8 cellular contexts compared by ENCODE assay signal in the genomic region with DNA sequence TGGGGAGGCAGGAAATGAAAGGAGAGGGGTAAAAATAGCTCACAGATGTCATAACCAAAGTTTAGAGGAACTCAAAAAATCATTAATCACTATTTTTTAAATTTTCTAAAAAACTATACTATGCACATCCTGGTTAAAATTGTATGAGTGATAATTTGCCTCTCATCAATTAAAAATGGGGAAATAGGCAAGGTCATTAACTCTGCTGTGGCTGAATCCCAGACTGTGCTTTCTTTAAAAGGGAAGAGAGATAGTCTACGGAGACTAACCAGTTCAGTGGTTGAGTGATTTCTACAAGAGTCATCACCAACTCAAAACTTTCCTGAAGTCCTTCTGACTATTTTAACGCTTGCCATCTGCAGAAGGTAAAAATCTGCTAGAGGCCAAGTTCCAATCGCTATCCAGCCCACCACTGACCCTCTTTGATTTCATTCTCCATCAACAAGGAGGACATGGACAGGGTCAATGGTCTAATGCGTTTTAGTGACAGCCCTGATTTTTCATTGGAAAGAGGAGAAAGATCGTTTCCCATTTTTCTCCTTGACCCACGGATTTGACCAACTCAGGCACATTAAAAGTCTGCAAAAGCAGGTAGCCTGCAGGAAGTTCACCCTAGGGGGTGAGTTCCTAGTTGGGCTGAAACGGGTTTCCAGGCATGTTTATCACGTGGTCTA. TPM values are rescaled to one million over a fixed set of nuclear protein-coding genes. Genes with fewer than 3 reads are reported as not detected.
DNase-seq lines count a peak whose midpoint lies in the region; ATAC-seq and TF ChIP-seq lines count a peak whose summit lies in the region.

No MANE protein-coding gene starts in this region.

- intact Hi-C loops in heart right ventricle (cut with DNase I) = no loop called here

- peak overlapping the region; percentile 87 to 98 (median 96) for H3K9ac ChIP-seq in BLaER1 treated with 17β-estradiol and CSF1 and Interleukin-3, amounts not matched to agents 10 nM and 100 nM

- peak overlapping the region; percentile 83 to 96 (median 91) for H3K4me2 ChIP-seq in BLaER1 treated with 17β-estradiol and CSF1 and Interleukin-3, amounts not matched to agents 10 nM and 100 nM

- peaks cover 57% of the 10 kb centered on the region for H3K4me1 Mint-ChIP-seq in T-helper 2 cell treated with Interferon-gamma antibody and Interleukin-4, amounts not matched to agents 5 μg/mL and 100 μg/mL, for 36 hours (ENCODE audit: low read depth)

- H3K27ac Mint-ChIP-seq in T-helper 2 cell treated with Interferon-gamma antibody and Interleukin-4, amounts not matched to agents 5 μg/mL and 100 μg/mL, for 36 hours = peak overlapping the region; percentile 50

- ATAC-seq in GM19351 (IDR thresholded peaks at IDR 0.05; ENCODE audit: unreplicated experiment) (peak; percentile 14), HG03342 (IDR thresholded peaks at IDR 0.05; ENCODE audit: unreplicated experiment) (peak; percentile 26), heart right ventricle (peak in 7 of 8 donors; percentile 1 to 32 (median 13))

- H3K27ac ChIP-seq in BLaER1 treated with 17β-estradiol and CSF1 and Interleukin-3, amounts not matched to agents 10 nM and 100 nM = peak overlapping the region; percentile 88 to 98 (median 95)
- H3K27ac ChIP-seq in heart right ventricle = peak overlapping the region in 9 of 10 donors; percentile 92 to 99 (median 96)

- H3K36me3 ChIP-seq in BLaER1 treated with 17β-estradiol and CSF1 and Interleukin-3, amounts not matched to agents 10 nM and 100 nM = peaks cover 0 to 6% (median 0%) of the 10 kb centered on the region in 11 experiments; a peak in 1 of 22 replicates
- H3K36me3 ChIP-seq in heart right ventricle = peaks cover 0 to 2% (median 0%) of the 10 kb centered on the region in 9 donors

- peaks cover 21% of the 10 kb centered on the region for H3K9me3 Mint-ChIP-seq in T-helper 2 cell treated with Interferon-gamma antibody and Interleukin-4, amounts not matched to agents 5 μg/mL and 100 μg/mL, for 36 hours

- H3K9me3 ChIP-seq in BLaER1 treated with 17β-estradiol and CSF1 and Interleukin-3, amounts not matched to agents 10 nM and 100 nM (replicated peaks in 1 of 11) = peaks cover 0 to 15% (median 0%) of the 10 kb centered on the region in 11 experiments; a peak in 9 of 22 replicates
- no peaks in the 10 kb centered on the region for H3K9me3 ChIP-seq in heart right ventricle

- H3K36me3 Mint-ChIP-seq in T-helper 2 cell treated with Interferon-gamma antibody and Interleukin-4, amounts not matched to agents 5 μg/mL and 100 μg/mL, for 36 hours (ENCODE audit: low read depth) = peaks cover 36% of the 10 kb centered on the region

- peaks cover 12 to 27% (median 23%) of the 10 kb centered on the region in 11 experiments; a peak in 19 of 22 replicates for H3K27me3 ChIP-seq in BLaER1 treated with 17β-estradiol and CSF1 and Interleukin-3, amounts not matched to agents 10 nM and 100 nM
- no peaks in the 10 kb centered on the region for H3K27me3 ChIP-seq in heart right ventricle

- TF ChIP-seq CTCF in heart right ventricle (IDR thresholded peaks at IDR 0.05) = no peak
- TF ChIP-seq CTCF in retinal pigment epithelial cell (conservative IDR thresholded peaks at IDR 0.05; ENCODE audit: low read depth, low read length) = no peak

- peak overlapping the region; percentile 74 to 96 (median 88) for H3K4me3 ChIP-seq in BLaER1 treated with 17β-estradiol and CSF1 and Interleukin-3, amounts not matched to agents 10 nM and 100 nM
- peak overlapping the region; percentile 65 to 98 (median 88) for H3K4me3 ChIP-seq in heart right ventricle
- peak overlapping the region; percentile 78 for H3K4me3 ChIP-seq in retinal pigment epithelial cell (ENCODE audit: low read length)

- peaks cover 26 to 52% (median 43%) of the 10 kb centered on the region in 10 experiments for H3K4me1 ChIP-seq in BLaER1 treated with 17β-estradiol and CSF1 and Interleukin-3, amounts not matched to agents 10 nM and 100 nM
- peaks cover 0 to 50% (median 27%) of the 10 kb centered on the region in 9 donors for H3K4me1 ChIP-seq in heart right ventricle

- WGBS in heart right ventricle, 2 donors = 22% methylated on average over 8 of the region's 8 CpGs

- peaks cover 6% of the 10 kb centered on the region for H3K27me3 Mint-ChIP-seq in T-helper 2 cell treated with Interferon-gamma antibody and Interleukin-4, amounts not matched to agents 5 μg/mL and 100 μg/mL, for 36 hours (ENCODE audit: low read depth)

- no peak for DNase-seq in T-helper 2 cell treated with Interferon-gamma antibody and Interleukin-4, amounts not matched to agents 5 μg/mL and 100 μg/mL, for 36 hours (ENCODE audit: low spot score)
- DNase-seq in heart right ventricle = no peak
- no peak for DNase-seq in retinal pigment epithelial cell (ENCODE audit: low read depth)
- no peak for DNase-seq in stimulated activated CD4-positive, alpha-beta T cell treated with anti-CD3 and anti-CD28 coated beads, Interleukin-4, amount 100 ng/mL, for 4 hours
- DNase-seq in cerebellar nuclear complex (lab: John Stamatoyannopoulos, UW) = no peak

- H4K20me1 ChIP-seq in BLaER1 treated with 17β-estradiol and CSF1 and Interleukin-3, amounts not matched to agents 10 nM and 100 nM = peaks cover 0 to 11% (median 0%) of the 10 kb centered on the region in 11 experiments; a peak in 5 of 22 replicates

- H3K4me3 Mint-ChIP-seq in T-helper 2 cell treated with Interferon-gamma antibody and Interleukin-4, amounts not matched to agents 5 μg/mL and 100 μg/mL, for 36 hours = peak overlapping the region; percentile 80

RNA-seq across cellular contexts. Expression of gene SUCLG2, which starts 0.8 kb away (rescaled TPM):
- 100 to 1,000 TPM in 6 of 10 donors, 10 to 100 TPM in 4; 78.7 to 122 (median 104) TPM for total RNA-seq in heart right ventricle
- 10 to 100 TPM; 28.3 to 56.4 TPM for polyA plus RNA-seq in heart right ventricle
